1 cellular context compared by ENCODE assay signal in the genomic region with DNA sequence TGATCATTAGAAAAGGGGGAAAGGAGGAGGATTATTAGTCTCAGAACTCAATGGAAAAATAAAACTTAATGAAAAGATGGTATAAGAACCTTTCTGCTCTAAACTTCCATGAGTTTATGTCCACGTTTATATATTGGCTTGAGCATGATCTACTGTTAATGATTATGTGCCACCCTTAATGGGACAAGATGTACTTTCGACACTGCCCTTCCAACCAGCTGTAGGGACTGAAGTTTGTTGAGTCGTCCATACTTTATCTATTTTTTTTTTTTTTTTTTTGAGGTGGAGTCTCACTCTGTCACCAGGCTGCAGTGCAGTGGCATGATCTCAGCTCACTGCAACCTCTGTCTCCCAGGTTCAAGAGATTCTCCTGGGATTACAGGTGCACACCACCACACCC.
TF ChIP-seq lines count a peak whose summit lies in the region.

No MANE protein-coding gene starts in this region.

TF ChIP-seq in GM23338, 12 proteins besides CTCF, POLR2A, EP300 and RAD21 (continued from another document):
- TF ChIP-seq, protein P1, sequence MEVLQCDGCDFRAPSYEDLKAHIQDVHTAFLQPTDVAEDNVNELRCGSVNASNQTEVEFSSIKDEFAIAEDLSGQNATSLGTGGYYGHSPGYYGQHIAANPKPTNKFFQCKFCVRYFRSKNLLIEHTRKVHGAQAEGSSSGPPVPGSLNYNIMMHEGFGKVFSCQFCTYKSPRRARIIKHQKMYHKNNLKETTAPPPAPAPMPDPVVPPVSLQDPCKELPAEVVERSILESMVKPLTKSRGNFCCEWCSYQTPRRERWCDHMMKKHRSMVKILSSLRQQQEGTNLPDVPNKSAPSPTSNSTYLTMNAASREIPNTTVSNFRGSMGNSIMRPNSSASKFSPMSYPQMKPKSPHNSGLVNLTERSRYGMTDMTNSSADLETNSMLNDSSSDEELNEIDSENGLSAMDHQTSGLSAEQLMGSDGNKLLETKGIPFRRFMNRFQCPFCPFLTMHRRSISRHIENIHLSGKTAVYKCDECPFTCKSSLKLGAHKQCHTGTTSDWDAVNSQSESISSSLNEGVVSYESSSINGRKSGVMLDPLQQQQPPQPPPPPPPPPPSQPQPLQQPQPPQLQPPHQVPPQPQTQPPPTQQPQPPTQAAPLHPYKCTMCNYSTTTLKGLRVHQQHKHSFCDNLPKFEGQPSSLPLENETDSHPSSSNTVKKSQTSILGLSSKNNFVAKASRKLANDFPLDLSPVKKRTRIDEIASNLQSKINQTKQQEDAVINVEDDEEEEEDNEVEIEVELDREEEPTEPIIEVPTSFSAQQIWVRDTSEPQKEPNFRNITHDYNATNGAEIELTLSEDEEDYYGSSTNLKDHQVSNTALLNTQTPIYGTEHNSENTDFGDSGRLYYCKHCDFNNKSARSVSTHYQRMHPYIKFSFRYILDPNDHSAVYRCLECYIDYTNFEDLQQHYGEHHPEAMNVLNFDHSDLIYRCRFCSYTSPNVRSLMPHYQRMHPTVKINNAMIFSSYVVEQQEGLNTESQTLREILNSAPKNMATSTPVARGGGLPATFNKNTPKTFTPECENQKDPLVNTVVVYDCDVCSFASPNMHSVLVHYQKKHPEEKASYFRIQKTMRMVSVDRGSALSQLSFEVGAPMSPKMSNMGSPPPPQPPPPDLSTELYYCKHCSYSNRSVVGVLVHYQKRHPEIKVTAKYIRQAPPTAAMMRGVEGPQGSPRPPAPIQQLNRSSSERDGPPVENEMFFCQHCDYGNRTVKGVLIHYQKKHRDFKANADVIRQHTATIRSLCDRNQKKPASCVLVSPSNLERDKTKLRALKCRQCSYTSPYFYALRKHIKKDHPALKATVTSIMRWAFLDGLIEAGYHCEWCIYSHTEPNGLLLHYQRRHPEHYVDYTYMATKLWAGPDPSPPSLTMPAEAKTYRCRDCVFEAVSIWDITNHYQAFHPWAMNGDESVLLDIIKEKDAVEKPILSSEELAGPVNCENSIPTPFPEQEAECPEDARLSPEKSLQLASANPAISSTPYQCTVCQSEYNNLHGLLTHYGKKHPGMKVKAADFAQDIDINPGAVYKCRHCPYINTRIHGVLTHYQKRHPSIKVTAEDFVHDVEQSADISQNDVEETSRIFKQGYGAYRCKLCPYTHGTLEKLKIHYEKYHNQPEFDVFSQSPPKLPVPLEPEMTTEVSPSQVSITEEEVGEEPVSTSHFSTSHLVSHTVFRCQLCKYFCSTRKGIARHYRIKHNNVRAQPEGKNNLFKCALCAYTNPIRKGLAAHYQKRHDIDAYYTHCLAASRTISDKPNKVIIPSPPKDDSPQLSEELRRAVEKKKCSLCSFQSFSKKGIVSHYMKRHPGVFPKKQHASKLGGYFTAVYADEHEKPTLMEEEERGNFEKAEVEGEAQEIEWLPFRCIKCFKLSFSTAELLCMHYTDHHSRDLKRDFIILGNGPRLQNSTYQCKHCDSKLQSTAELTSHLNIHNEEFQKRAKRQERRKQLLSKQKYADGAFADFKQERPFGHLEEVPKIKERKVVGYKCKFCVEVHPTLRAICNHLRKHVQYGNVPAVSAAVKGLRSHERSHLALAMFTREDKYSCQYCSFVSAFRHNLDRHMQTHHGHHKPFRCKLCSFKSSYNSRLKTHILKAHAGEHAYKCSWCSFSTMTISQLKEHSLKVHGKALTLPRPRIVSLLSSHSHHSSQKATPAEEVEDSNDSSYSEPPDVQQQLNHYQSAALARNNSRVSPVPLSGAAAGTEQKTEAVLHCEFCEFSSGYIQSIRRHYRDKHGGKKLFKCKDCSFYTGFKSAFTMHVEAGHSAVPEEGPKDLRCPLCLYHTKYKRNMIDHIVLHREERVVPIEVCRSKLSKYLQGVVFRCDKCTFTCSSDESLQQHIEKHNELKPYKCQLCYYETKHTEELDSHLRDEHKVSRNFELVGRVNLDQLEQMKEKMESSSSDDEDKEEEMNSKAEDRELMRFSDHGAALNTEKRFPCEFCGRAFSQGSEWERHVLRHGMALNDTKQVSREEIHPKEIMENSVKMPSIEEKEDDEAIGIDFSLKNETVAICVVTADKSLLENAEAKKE (CRISPR knock-in tag; IDR thresholded peaks at IDR 0.05), result no peak
- TF ChIP-seq NANOG (IDR thresholded peaks at IDR 0.05; ENCODE audit: borderline replicate concordance), result no peak
- TF ChIP-seq CREB1 (CRISPR knock-in tag; IDR thresholded peaks at IDR 0.05; ENCODE audit: low read depth), result no peak
- no peak for TF ChIP-seq STAT1 (IDR thresholded peaks at IDR 0.05; ENCODE audit: unreplicated experiment)
- TF ChIP-seq, protein P2, sequence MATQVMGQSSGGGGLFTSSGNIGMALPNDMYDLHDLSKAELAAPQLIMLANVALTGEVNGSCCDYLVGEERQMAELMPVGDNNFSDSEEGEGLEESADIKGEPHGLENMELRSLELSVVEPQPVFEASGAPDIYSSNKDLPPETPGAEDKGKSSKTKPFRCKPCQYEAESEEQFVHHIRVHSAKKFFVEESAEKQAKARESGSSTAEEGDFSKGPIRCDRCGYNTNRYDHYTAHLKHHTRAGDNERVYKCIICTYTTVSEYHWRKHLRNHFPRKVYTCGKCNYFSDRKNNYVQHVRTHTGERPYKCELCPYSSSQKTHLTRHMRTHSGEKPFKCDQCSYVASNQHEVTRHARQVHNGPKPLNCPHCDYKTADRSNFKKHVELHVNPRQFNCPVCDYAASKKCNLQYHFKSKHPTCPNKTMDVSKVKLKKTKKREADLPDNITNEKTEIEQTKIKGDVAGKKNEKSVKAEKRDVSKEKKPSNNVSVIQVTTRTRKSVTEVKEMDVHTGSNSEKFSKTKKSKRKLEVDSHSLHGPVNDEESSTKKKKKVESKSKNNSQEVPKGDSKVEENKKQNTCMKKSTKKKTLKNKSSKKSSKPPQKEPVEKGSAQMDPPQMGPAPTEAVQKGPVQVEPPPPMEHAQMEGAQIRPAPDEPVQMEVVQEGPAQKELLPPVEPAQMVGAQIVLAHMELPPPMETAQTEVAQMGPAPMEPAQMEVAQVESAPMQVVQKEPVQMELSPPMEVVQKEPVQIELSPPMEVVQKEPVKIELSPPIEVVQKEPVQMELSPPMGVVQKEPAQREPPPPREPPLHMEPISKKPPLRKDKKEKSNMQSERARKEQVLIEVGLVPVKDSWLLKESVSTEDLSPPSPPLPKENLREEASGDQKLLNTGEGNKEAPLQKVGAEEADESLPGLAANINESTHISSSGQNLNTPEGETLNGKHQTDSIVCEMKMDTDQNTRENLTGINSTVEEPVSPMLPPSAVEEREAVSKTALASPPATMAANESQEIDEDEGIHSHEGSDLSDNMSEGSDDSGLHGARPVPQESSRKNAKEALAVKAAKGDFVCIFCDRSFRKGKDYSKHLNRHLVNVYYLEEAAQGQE (IDR thresholded peaks at IDR 0.05; ENCODE audit: unreplicated experiment), result no peak
- TF ChIP-seq JUNB (IDR thresholded peaks at IDR 0.05; ENCODE audit: unreplicated experiment), result no peak
- no peak for TF ChIP-seq POLR2AphosphoS5 (IDR thresholded peaks at IDR 0.05; ENCODE audit: low read depth)
- no peak for TF ChIP-seq ZNF331 (CRISPR knock-in tag; IDR thresholded peaks at IDR 0.05; ENCODE audit: low read depth)
- TF ChIP-seq EZH2 (IDR thresholded peaks at IDR 0.05; ENCODE audit: low read depth, unreplicated experiment), result no peak
- no peak for TF ChIP-seq EZH2phosphoT487 (IDR thresholded peaks at IDR 0.05; ENCODE audit: unreplicated experiment)
